In the genomic region with DNA sequence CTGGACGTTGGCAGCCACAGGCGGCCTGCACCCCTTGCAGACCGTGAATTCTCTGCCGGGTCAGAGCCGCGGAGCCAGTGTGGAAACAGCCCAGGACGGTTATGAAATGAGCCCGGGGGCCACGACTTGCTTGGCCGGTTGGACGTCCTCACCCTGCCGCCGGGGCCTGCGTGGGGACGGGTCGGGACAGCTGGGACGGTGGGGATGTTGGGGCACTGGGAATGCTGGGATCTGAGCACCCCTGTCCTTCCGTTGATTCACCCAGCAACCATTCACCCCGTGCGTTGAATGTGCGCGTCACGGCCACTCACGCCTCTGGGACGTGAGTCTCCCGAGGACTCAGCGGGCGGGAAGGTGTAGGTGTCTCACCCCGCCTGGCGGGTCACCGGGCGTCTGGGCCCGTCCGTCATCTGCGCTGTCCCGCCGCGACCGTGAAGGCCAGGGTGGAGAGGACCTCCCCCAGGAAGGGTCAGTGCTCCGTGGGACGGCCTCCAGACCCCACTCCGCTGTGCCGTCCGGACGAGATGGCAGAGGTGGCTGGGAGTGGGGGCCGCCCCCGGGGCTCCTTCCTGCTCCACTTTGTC, we compare ENCODE assay signal across 8 cellular contexts. TPM values are rescaled to one million over a fixed set of nuclear protein-coding genes. Genes with fewer than 3 reads are reported as not detected.
DNase-seq lines count a peak whose midpoint lies in the region; ATAC-seq, FAIRE-seq and TF ChIP-seq lines count a peak whose summit lies in the region.

No MANE protein-coding gene starts in this region.

- peak overlapping the region; percentile 92 for H2AFZ ChIP-seq in endothelial cell of umbilical vein (ENCODE audit: low read depth, low read length)

- H3K4me2 ChIP-seq in endothelial cell of umbilical vein (ENCODE audit: insufficient read depth, low read length), result peak overlapping the region; percentile 82

- FAIRE-seq in endothelial cell of umbilical vein (lab: Jason Lieb, UNC), result no peak

- H3K79me2 ChIP-seq in endothelial cell of umbilical vein (ENCODE audit: control insufficient read depth, insufficient read depth, low read length), result no peaks in the 10 kb centered on the region

- BruUV-seq in endothelial cell of umbilical vein (replicated peaks; lab: Mats Ljungman, UMichigan), result no TSS peak

- H3K9ac ChIP-seq in ES-I3 (ENCODE audit: low read depth, low read length), result peak overlapping the region; percentile 70
- no peak overlapping the region for H3K9ac ChIP-seq in endothelial cell of umbilical vein (replicated peaks; ENCODE audit: extremely low read depth, insufficient read depth, low read length)

- H3K4me3 ChIP-seq in SJCRH30, result peak overlapping the region; percentile 56
- peak overlapping the region; percentile 39 to 58 (median 43) for H3K4me3 ChIP-seq in endothelial cell of umbilical vein (replicated peaks in 1 of 3; ENCODE audit: insufficient read depth in 1 of 3, low read depth in 1 of 3, low read length in 3 of 3)

- H3K9me3 ChIP-seq in ES-I3 (ENCODE audit: control insufficient read depth, insufficient read depth, low read length) (no peaks in the 10 kb centered on the region), SJCRH30 (replicated peaks) (no peaks in the 10 kb centered on the region), endothelial cell of umbilical vein (replicated peaks; ENCODE audit: control insufficient read depth, insufficient read depth, low read length) (no peaks in the 10 kb centered on the region)

- H3K27ac ChIP-seq in SJCRH30 (no peak overlapping the region), endothelial cell of umbilical vein (ENCODE audit: insufficient read depth, low read depth, low read length) (no peak overlapping the region)

- no peaks in the 10 kb centered on the region for H3K9me1 ChIP-seq in endothelial cell of umbilical vein (replicated peaks; ENCODE audit: control insufficient read depth, extremely low read depth, insufficient read depth, low read length)

- TF ChIP-seq POLR2A in endothelial cell of umbilical vein (IDR thresholded peaks at IDR 0.05; ENCODE audit: low read depth, low read length), result no peak

- POLR2A ChIA-PET in endothelial cell of umbilical vein (lab: Charles Lee), result no interaction called here

- ATAC-seq in HG02588 (IDR thresholded peaks at IDR 0.05; ENCODE audit: unreplicated experiment), result peak; percentile 28

- dilution Hi-C loops in endothelial cell of umbilical vein (cut with MboI; ENCODE audit: extremely low pct_ligation_motif_present, low sequenced_read_pairs), result no loop called here

- H3K4me1 ChIP-seq in ES-I3 (ENCODE audit: insufficient read depth, low read length), result peaks cover 11% of the 10 kb centered on the region; the same call in 1 of the 2 replicates
- H3K4me1 ChIP-seq in SJCRH30, result peaks cover 4% of the 10 kb centered on the region; the same call in 1 of the 2 replicates
- peaks cover 7% of the 10 kb centered on the region for H3K4me1 ChIP-seq in endothelial cell of umbilical vein (ENCODE audit: control insufficient read depth, extremely low read depth, insufficient read depth, low read length)

- CTCF ChIA-PET in endothelial cell of umbilical vein (lab: Charles Lee), result no interaction called here

- no peaks in the 10 kb centered on the region for H4K20me1 ChIP-seq in endothelial cell of umbilical vein (replicated peaks; ENCODE audit: control insufficient read depth, extremely low read depth, insufficient read depth, low read length)

- H3K27me3 ChIP-seq in SJCRH30 (no peaks in the 10 kb centered on the region), endothelial cell of umbilical vein (ENCODE audit: control insufficient read depth in 2 of 2, insufficient read depth in 2 of 2, low read length in 2 of 2) (peaks cover 0 to 2% of the 10 kb centered on the region in 2 experiments)

- no peak for TF ChIP-seq CTCF in endothelial cell of umbilical vein (IDR thresholded peaks at IDR 0.05; ENCODE audit: extremely low read depth in 1 of 2, insufficient read depth in 1 of 2, low read depth in 1 of 2, low read length in 2 of 2)

- H3K36me3 ChIP-seq in ES-I3 (ENCODE audit: insufficient read depth, low read length) (no peaks in the 10 kb centered on the region), SJCRH30 (no peaks in the 10 kb centered on the region), endothelial cell of umbilical vein (ENCODE audit: control insufficient read depth in 2 of 2, extremely low read depth in 1 of 2, insufficient read depth in 2 of 2, low read length in 2 of 2) (no peaks in the 10 kb centered on the region)

- intact Hi-C loops in endothelial cell of umbilical vein (cut with micrococcal nuclease), result no loop called here

- peak in 1 of 2 experiments; percentile 16 for DNase-seq in SJCRH30
- no peak for DNase-seq in endothelial cell of umbilical vein (ENCODE audit: low read depth, low spot score)
- DNase-seq in myocyte (ENCODE audit: low read depth), result peak; percentile 20
- DNase-seq in DMS53 treated with DMSO at 0.1 percent for 48 hours (lab: John Stamatoyannopoulos, UW; ENCODE audit: unreplicated experiment), result no peak
- DNase-seq in amygdala (lab: John Stamatoyannopoulos, UW), result no peak
- no peak for DNase-seq in DMS114 treated with DMSO at 0.1 percent for 48 hours (lab: John Stamatoyannopoulos, UW; ENCODE audit: unreplicated experiment)

TF ChIP-seq in endothelial cell of umbilical vein, 7 proteins besides CTCF, POLR2A, EP300 and RAD21:
- no peak for TF ChIP-seq JUN (IDR thresholded peaks at IDR 0.05; ENCODE audit: borderline replicate concordance, insufficient read depth, insufficient read length, low read depth)
- TF ChIP-seq MYC (IDR thresholded peaks at IDR 0.05; ENCODE audit: low read depth, low read length), result no peak
- peak; percentile 59 for TF ChIP-seq EZH2 (IDR thresholded peaks at IDR 0.05; ENCODE audit: borderline replicate concordance, low read depth, low read length, severe bottlenecking)
- TF ChIP-seq FOS (IDR thresholded peaks at IDR 0.05; ENCODE audit: borderline replicate concordance, insufficient read depth, low read length), result no peak

RNA-seq across cellular contexts. Expression of gene PLCXD1, which starts 4.5 kb away (rescaled TPM):
- 16.0 and 16.2 TPM in 2 replicates for total RNA-seq in SJCRH30 (2014; rRNA removed; shearing (Covaris generic))
- total RNA-seq in endothelial cell of umbilical vein (13.5 and 16.8 TPM in 2 replicates), myocyte (2.0 and 4.9 TPM in 2 replicates)
- 11.7 and 12.3 TPM in 2 replicates for polyA plus RNA-seq in endothelial cell of umbilical vein
- polyA plus RNA-seq in endothelial cell of umbilical vein (2011; cell fraction: cytosol; rRNA removed), result 9.0 and 9.3 TPM in 2 replicates
- polyA plus RNA-seq in endothelial cell of umbilical vein (2011; cell fraction: nucleus; rRNA removed), result 22.3 and 23.8 TPM in 2 replicates
- polyA plus RNA-seq in endothelial cell of umbilical vein (2012), result 7.0 and 13.9 TPM in 2 replicates
- 13.8 and 20.0 TPM in 2 replicates for polyA minus RNA-seq in endothelial cell of umbilical vein
- 21.9 TPM for polyA minus RNA-seq in endothelial cell of umbilical vein (2011; cell fraction: cytosol; rRNA and poly(A)+ RNA removed)
- 7.5 and 15.1 TPM in 2 replicates for polyA minus RNA-seq in endothelial cell of umbilical vein (2011; cell fraction: nucleus; rRNA and poly(A)+ RNA removed)
- polyA plus RNA-seq in myocyte (2012), result 3.5 TPM

RNA-seq across cellular contexts. Expression of gene GTPBP6, which starts 41.9 kb away (rescaled TPM):
- 29.6 and 37.0 TPM in 2 replicates for total RNA-seq in SJCRH30 (2014; rRNA removed; shearing (Covaris generic))
- 62.1 and 63.5 TPM in 2 replicates for total RNA-seq in endothelial cell of umbilical vein
- 39.1 and 40.4 TPM in 2 replicates for polyA plus RNA-seq in endothelial cell of umbilical vein
- 28.7 and 38.5 TPM in 2 replicates for polyA plus RNA-seq in endothelial cell of umbilical vein (2011; cell fraction: cytosol; rRNA removed)
- polyA plus RNA-seq in endothelial cell of umbilical vein (2011; cell fraction: nucleus; rRNA removed), result 32.2 and 34.8 TPM in 2 replicates
- polyA plus RNA-seq in endothelial cell of umbilical vein (2012), result 27.7 and 38.8 TPM in 2 replicates
- polyA minus RNA-seq in endothelial cell of umbilical vein, result 21.0 and 27.8 TPM in 2 replicates
- 17.6 TPM for polyA minus RNA-seq in endothelial cell of umbilical vein (2011; cell fraction: cytosol; rRNA and poly(A)+ RNA removed)
- polyA minus RNA-seq in endothelial cell of umbilical vein (2011; cell fraction: nucleus; rRNA and poly(A)+ RNA removed), result 11.4 and 15.5 TPM in 2 replicates
- total RNA-seq in myocyte, result 78.7 and 82.3 TPM in 2 replicates
- 46.0 TPM for polyA plus RNA-seq in myocyte (2012)
